Comparison of ENCODE assay signal across 1 cellular context in the genomic region with DNA sequence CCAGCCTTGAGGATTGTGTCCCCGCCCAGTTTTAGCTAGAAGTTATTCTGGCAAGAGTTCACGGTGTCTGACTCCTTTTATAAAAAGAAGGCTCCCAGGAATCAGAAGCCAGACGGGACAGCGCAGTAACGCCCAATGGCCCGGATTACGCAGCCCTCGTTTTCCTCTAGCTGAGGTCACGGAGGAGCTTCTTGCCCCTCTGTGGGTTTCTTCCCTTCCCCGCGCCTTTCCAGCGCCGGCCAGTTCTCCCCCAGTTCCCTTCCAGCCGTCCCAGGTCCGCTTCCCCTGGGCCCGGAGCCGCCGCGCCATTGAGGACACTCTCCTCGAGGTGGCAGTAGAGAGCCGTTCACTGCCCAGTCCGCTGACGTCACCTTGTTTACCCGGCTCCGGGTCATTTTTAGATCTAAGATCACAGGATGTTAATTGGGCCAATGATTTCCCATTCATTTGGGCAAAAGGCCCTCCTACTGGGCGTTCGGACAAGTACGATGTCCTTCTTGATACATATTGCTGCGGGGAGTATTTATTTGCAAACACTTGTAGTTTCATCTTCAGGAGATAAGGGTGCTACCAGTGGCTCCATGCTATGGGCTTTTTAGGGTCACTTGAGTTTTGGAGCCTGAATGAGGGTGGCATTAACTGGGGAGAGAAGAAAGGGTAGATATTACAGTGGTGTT.
TF ChIP-seq lines count a peak whose summit lies in the region.

No MANE protein-coding gene starts in this region.

TF ChIP-seq in SK-N-SH, 30 proteins besides CTCF, POLR2A, EP300 and RAD21 (continued from another document):
- TF ChIP-seq, protein P1, sequence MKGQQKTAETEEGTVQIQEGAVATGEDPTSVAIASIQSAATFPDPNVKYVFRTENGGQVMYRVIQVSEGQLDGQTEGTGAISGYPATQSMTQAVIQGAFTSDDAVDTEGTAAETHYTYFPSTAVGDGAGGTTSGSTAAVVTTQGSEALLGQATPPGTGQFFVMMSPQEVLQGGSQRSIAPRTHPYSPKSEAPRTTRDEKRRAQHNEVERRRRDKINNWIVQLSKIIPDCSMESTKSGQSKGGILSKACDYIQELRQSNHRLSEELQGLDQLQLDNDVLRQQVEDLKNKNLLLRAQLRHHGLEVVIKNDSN (IDR thresholded peaks at IDR 0.05; ENCODE audit: borderline replicate concordance, low read depth), result no peak; the same call in 1 of the 2 replicates
- TF ChIP-seq JUND (IDR thresholded peaks at IDR 0.05) (peak; percentile 68), CHD2 (IDR thresholded peaks at IDR 0.05; ENCODE audit: low read length, partially characterized antibody) (peak; percentile 51), GABPA (IDR thresholded peaks at IDR 0.05; ENCODE audit: low read depth) (no peak), RFX5 (IDR thresholded peaks at IDR 0.05; ENCODE audit: low read length) (peak; percentile 70), NRF1 (IDR thresholded peaks at IDR 0.05; ENCODE audit: low read depth, low read length) (no peak), YY1 (IDR thresholded peaks at IDR 0.05; ENCODE audit: low read depth) (peak; percentile 62; the same call in 1 of the 2 replicates)
- TF ChIP-seq, protein P2, sequence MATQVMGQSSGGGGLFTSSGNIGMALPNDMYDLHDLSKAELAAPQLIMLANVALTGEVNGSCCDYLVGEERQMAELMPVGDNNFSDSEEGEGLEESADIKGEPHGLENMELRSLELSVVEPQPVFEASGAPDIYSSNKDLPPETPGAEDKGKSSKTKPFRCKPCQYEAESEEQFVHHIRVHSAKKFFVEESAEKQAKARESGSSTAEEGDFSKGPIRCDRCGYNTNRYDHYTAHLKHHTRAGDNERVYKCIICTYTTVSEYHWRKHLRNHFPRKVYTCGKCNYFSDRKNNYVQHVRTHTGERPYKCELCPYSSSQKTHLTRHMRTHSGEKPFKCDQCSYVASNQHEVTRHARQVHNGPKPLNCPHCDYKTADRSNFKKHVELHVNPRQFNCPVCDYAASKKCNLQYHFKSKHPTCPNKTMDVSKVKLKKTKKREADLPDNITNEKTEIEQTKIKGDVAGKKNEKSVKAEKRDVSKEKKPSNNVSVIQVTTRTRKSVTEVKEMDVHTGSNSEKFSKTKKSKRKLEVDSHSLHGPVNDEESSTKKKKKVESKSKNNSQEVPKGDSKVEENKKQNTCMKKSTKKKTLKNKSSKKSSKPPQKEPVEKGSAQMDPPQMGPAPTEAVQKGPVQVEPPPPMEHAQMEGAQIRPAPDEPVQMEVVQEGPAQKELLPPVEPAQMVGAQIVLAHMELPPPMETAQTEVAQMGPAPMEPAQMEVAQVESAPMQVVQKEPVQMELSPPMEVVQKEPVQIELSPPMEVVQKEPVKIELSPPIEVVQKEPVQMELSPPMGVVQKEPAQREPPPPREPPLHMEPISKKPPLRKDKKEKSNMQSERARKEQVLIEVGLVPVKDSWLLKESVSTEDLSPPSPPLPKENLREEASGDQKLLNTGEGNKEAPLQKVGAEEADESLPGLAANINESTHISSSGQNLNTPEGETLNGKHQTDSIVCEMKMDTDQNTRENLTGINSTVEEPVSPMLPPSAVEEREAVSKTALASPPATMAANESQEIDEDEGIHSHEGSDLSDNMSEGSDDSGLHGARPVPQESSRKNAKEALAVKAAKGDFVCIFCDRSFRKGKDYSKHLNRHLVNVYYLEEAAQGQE (IDR thresholded peaks at IDR 0.05; ENCODE audit: low read depth, low read length), result no peak
